Comparison of ENCODE assay signal across 14 cellular contexts in the genomic region with DNA sequence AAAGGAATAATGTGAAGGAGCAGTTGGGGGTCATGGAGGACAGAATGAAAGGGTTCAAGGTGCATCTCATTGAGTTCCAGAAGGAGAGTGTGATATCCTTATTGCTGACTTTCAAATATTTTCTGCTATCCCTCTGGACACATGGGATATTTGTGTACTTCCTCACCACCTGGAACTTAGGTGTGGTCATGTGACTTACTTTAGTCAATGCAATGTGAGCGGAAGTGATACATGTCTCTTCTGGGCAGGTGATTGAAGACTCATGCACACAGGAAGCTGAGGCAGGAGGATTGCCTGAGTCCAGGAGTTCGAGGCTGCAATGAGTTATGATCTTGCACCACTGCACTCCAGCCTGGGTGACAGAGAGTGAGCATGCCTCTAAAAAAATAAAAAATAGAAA. TPM values are rescaled to one million over a fixed set of nuclear protein-coding genes. Genes with fewer than 3 reads are reported as not detected.
DNase-seq lines count a peak whose midpoint lies in the region; ATAC-seq, FAIRE-seq and TF ChIP-seq lines count a peak whose summit lies in the region.
"Had no signal": no experiment of that assay in that cellular context is flagged by ENCODE, and none has a peak within 500 bp of the region (broad histone marks: within the 10 kb centered on the region; RNA-seq: fewer than 3 reads in every experiment).

No MANE protein-coding gene starts in this region.

- H2BK5ac ChIP-seq in IMR-90 (ENCODE audit: low read depth, low read length, poor library complexity, severe bottlenecking), result no peak overlapping the region

- TF ChIP-seq CTCF in HEK293 (tag by site-specific recombination; IDR thresholded peaks at IDR 0.05) (no peak), IMR-90 (conservative IDR thresholded peaks at IDR 0.05; ENCODE audit: low read depth, low read length) (no peak), epithelial cell of esophagus (IDR thresholded peaks at IDR 0.05; ENCODE audit: insufficient read depth, low read depth, low read length, missing control alignments) (no peak)

- in situ Hi-C loops in IMR-90 (cut with MboI; ENCODE audit: low sequenced_read_pairs), result no loop called here

- H4K91ac ChIP-seq in IMR-90 (ENCODE audit: insufficient read depth, low read depth, low read length), result no peak overlapping the region

- H2BK15ac ChIP-seq in IMR-90 (ENCODE audit: low read depth, low read length), result no peak overlapping the region

- no peak overlapping the region for H2AFZ ChIP-seq in IMR-90 (replicated peaks; ENCODE audit: low read length, poor library complexity)

- no peak overlapping the region for H3K4me2 ChIP-seq in IMR-90 (ENCODE audit: low read depth, low read length)
- H3K4me2 ChIP-seq: A549 had no signal

- H3K27ac ChIP-seq in HEK293 (ENCODE audit: extremely low read depth, low read depth, low read length) (no peak overlapping the region), IMR-90 (ENCODE audit: insufficient read depth, low read length) (no peak overlapping the region)
- H3K27ac ChIP-seq in effector memory CD4-positive, alpha-beta T cell (ENCODE audit: insufficient read depth, low read length, poor library complexity, severe bottlenecking), result no peak overlapping the region
- H3K27ac ChIP-seq: A549, C4-2B had no signal

- H4K5ac ChIP-seq in IMR-90 (ENCODE audit: low read depth, low read length), result no peak overlapping the region

- H2BK20ac ChIP-seq in IMR-90 (ENCODE audit: low read depth, low read length), result no peak overlapping the region

- no peak overlapping the region for H3K14ac ChIP-seq in IMR-90 (replicated peaks; ENCODE audit: low read depth, low read length)

- peak; percentile 20 for FAIRE-seq in urothelium cell line (lab: Jason Lieb, UNC)
- FAIRE-seq: A549, H1 had no signal

- H3K9me1 ChIP-seq in IMR-90 (ENCODE audit: insufficient read depth, low read length), result no peaks in the 10 kb centered on the region

- no peak overlapping the region for H4K8ac ChIP-seq in IMR-90 (ENCODE audit: low read depth in 2 of 2, low read length in 2 of 2)

- intact Hi-C loops in IMR-90 (cut with micrococcal nuclease), result no loop called here

- no peak for ATAC-seq in IMR-90 (ENCODE audit: low read depth)
- ATAC-seq: A549 had no signal

- H3K56ac ChIP-seq in IMR-90 (ENCODE audit: extremely low read depth, insufficient read depth, low read length), result no peak overlapping the region

- H3K4ac ChIP-seq in IMR-90 (ENCODE audit: low read depth, low read length), result no peak overlapping the region

- H3K4me1 ChIP-seq in HEK293 (ENCODE audit: control insufficient read depth, insufficient read depth, low read length) (no peaks in the 10 kb centered on the region), IMR-90 (ENCODE audit: control insufficient read depth, insufficient read depth, low read length) (no peaks in the 10 kb centered on the region)
- H3K4me1 ChIP-seq in effector memory CD4-positive, alpha-beta T cell (ENCODE audit: control insufficient read depth, insufficient read depth, low read length, poor library complexity, severe bottlenecking), result no peaks in the 10 kb centered on the region
- H3K4me1 ChIP-seq: A549, HAP-1 had no signal

- dilution Hi-C loops in IMR-90 (cut with HindIII; ENCODE audit: low sequenced_read_pairs, unreplicated experiment), result no loop called here

- H3K23ac ChIP-seq in IMR-90 (ENCODE audit: low read depth, low read length), result no peak overlapping the region

- TF ChIP-seq POLR2A in IMR-90 (IDR thresholded peaks at IDR 0.05; ENCODE audit: low read depth, low read length), result no peak

- CTCF ChIA-PET in HEK293 (lab: Yijun Ruan, JAX), result no interaction called here
- CTCF ChIA-PET in IMR-90 (lab: Yijun Ruan, JAX), result no interaction called here

- no peak overlapping the region for H3K18ac ChIP-seq in IMR-90 (ENCODE audit: low read depth, low read length)

- DNase-seq in IMR-90, result no peak
- DNase-seq in epithelial cell of esophagus (ENCODE audit: low read depth), result peak; percentile 40
- no peak for DNase-seq in urothelium cell line (ENCODE audit: low spot score)
- no peak for DNase-seq in effector memory CD4-positive, alpha-beta T cell
- DNase-seq in SIG-M5 treated with dmso at 0.1 percent for 504 hours (lab: John Stamatoyannopoulos, UW; ENCODE audit: unreplicated experiment), result no peak
- DNase-seq: BE2C; CD4-positive, alpha-beta memory T cell; DMS153; GF-D8 had no signal

- POLR2A ChIA-PET in HEK293 (lab: Yijun Ruan, JAX), result no interaction called here
- POLR2A ChIA-PET in IMR-90 (lab: Charles Lee; ENCODE audit: unreplicated experiment), result no interaction called here

- no TSS peak for BruUV-seq in IMR-90 (replicated peaks; lab: Mats Ljungman, UMichigan)

- H4K20me1 ChIP-seq in IMR-90 (ENCODE audit: insufficient read depth, low read length), result no peaks in the 10 kb centered on the region

- H3K9ac ChIP-seq in IMR-90 (ENCODE audit: low read depth, low read length), result no peak overlapping the region

- H3K27me3 ChIP-seq in IMR-90 (ENCODE audit: control insufficient read depth, insufficient read depth, low read length), result peaks cover 2% of the 10 kb centered on the region; the same call in 1 of the 2 replicates
- H3K27me3 ChIP-seq in effector memory CD4-positive, alpha-beta T cell (replicated peaks; ENCODE audit: control insufficient read depth, insufficient read depth, low read length, poor library complexity, severe bottlenecking), result no peaks in the 10 kb centered on the region
- H3K27me3 ChIP-seq: BE2C had no signal

- H3K9me3 ChIP-seq in HEK293 (ENCODE audit: control insufficient read depth, insufficient read depth, low read depth, low read length) (no peaks in the 10 kb centered on the region), IMR-90 (ENCODE audit: control insufficient read depth, insufficient read depth, low read length) (no peaks in the 10 kb centered on the region)
- H3K9me3 ChIP-seq in effector memory CD4-positive, alpha-beta T cell (ENCODE audit: control insufficient read depth, low read length), result no peaks in the 10 kb centered on the region
- H3K9me3 ChIP-seq: A549, BE2C, HAP-1 had no signal

- no peak overlapping the region for H2AK9ac ChIP-seq in IMR-90 (replicated peaks; ENCODE audit: low read depth, low read length, poor library complexity)

- TF ChIP-seq RAD21 in IMR-90 (IDR thresholded peaks at IDR 0.05; ENCODE audit: low read length), result no peak

- H3K4me3 ChIP-seq in HEK293 (ENCODE audit: low read depth, low read length) (no peak overlapping the region), IMR-90 (ENCODE audit: insufficient read depth, low read depth, low read length) (no peak overlapping the region), epithelial cell of esophagus (ENCODE audit: low read length) (no peak overlapping the region)
- H3K4me3 ChIP-seq in effector memory CD4-positive, alpha-beta T cell (ENCODE audit: insufficient read depth, low read depth, low read length, poor library complexity, severe bottlenecking), result no peak overlapping the region
- H3K4me3 ChIP-seq: A549, HAP-1 had no signal

- no peaks in the 10 kb centered on the region for H3K36me3 ChIP-seq in HEK293 (ENCODE audit: control insufficient read depth in 2 of 2, insufficient read depth in 1 of 2, low read length in 2 of 2)
- H3K36me3 ChIP-seq in IMR-90 (ENCODE audit: control insufficient read depth, insufficient read depth, low read length), result no peaks in the 10 kb centered on the region
- H3K36me3 ChIP-seq in effector memory CD4-positive, alpha-beta T cell (ENCODE audit: control insufficient read depth, insufficient read depth, low read length), result no peaks in the 10 kb centered on the region
- H3K36me3 ChIP-seq: BE2C, HAP-1 had no signal

- no peak overlapping the region for H2BK120ac ChIP-seq in IMR-90 (ENCODE audit: low read depth, low read length)

- WGBS in IMR-90 (ENCODE audit: extremely low coverage in 2 of 2, insufficient read length in 1 of 2), 2 experiments, result no CpG with 5 or more reads among the region's 2 CpGs

- no peak overlapping the region for H2AK5ac ChIP-seq in IMR-90 (ENCODE audit: low read depth, low read length)

- H3K79me1 ChIP-seq in IMR-90 (ENCODE audit: low read depth in 1 of 2, low read length in 2 of 2), result no peaks in the 10 kb centered on the region

TF ChIP-seq in HEK293, 187 proteins besides CTCF, POLR2A, EP300 and RAD21:
- TF ChIP-seq TCF7L2 (IDR thresholded peaks at IDR 0.05; ENCODE audit: borderline replicate concordance, low read depth, low read length), result no peak
- TF ChIP-seq ZNF585B (tag by site-specific recombination; IDR thresholded peaks at IDR 0.05), result peak; percentile 20; the same call in 1 of the 2 replicates

TF ChIP-seq in IMR-90, 13 proteins besides CTCF, POLR2A, EP300 and RAD21:
- TF ChIP-seq FOS (IDR thresholded peaks at IDR 0.05; ENCODE audit: low read depth, low read length) (no peak), MAFK (IDR thresholded peaks at IDR 0.05; ENCODE audit: low read depth, low read length) (no peak), NFE2L2 (IDR thresholded peaks at IDR 0.05; ENCODE audit: low read depth, low read length) (no peak)
- TF ChIP-seq, protein P1, sequence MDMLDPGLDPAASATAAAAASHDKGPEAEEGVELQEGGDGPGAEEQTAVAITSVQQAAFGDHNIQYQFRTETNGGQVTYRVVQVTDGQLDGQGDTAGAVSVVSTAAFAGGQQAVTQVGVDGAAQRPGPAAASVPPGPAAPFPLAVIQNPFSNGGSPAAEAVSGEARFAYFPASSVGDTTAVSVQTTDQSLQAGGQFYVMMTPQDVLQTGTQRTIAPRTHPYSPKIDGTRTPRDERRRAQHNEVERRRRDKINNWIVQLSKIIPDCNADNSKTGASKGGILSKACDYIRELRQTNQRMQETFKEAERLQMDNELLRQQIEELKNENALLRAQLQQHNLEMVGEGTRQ (IDR thresholded peaks at IDR 0.05; ENCODE audit: low read depth, low read length), result 0 out of 2 replicates have a peak, but pooled peaks have one; percentile 5
- TF ChIP-seq, protein P2, sequence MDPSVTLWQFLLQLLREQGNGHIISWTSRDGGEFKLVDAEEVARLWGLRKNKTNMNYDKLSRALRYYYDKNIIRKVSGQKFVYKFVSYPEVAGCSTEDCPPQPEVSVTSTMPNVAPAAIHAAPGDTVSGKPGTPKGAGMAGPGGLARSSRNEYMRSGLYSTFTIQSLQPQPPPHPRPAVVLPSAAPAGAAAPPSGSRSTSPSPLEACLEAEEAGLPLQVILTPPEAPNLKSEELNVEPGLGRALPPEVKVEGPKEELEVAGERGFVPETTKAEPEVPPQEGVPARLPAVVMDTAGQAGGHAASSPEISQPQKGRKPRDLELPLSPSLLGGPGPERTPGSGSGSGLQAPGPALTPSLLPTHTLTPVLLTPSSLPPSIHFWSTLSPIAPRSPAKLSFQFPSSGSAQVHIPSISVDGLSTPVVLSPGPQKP (IDR thresholded peaks at IDR 0.05; ENCODE audit: borderline replicate concordance, low read depth, low read length), result no peak

RNA-seq across cellular contexts. Expression of a gene that starts 36.7 kb away (rescaled TPM):
- 40.0 and 41.4 TPM in 2 replicates for total RNA-seq in IMR-90 (2012; rRNA removed)
- 18.5 and 20.6 TPM in 2 replicates for polyA plus RNA-seq in IMR-90 (2012; rRNA removed)
- 3.9 and 6.7 TPM in 2 replicates for polyA plus RNA-seq in IMR-90 (2012; cell fraction: cytosol; rRNA removed)
- polyA plus RNA-seq in IMR-90 (2012; cell fraction: nucleus; rRNA removed; ENCODE audit: low replicate concordance), result 14.4 and 33.2 TPM in 2 replicates
